11 cellular contexts compared by ENCODE assay signal in the genomic region with DNA sequence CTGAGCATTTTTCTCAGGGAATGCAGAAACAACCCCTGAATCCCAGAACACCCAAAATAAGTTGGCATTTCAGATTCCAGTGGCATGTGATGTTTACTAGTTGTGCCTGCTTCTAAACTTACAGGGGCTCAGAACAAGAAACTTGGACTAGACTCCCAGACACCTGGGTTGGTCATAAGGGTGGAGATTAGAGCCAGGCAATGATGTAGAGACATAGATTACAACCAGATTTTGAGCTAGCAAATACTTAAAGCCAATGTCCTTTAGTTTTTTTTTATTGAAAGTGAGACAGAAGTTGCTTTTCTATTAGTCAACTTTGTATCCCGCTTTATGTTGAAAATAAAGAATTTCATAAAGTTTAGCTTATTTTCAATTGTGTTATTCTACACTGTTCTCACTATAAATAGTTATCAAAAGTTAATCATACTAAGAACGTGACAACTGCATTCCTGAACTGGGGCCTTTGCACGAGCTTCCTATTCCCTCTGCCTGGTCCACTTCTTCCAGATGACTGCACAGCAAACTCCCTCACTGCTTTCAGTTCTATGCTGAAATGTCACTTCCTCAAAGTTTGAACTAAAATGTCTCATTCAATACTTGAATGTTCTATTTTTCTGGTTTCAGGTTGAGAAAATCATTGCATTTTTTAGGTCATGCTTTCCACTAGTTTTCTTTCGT.
DNase-seq lines count a peak whose midpoint lies in the region; ATAC-seq, FAIRE-seq and TF ChIP-seq lines count a peak whose summit lies in the region.
"Had no signal": no experiment of that assay in that cellular context is flagged by ENCODE, and none has a peak within 500 bp of the region (broad histone marks: within the 10 kb centered on the region; RNA-seq: fewer than 3 reads in every experiment).

No MANE protein-coding gene starts in this region.

- peak; percentile 75 for ATAC-seq in GM21515 (IDR thresholded peaks at IDR 0.05; ENCODE audit: unreplicated experiment)
- ATAC-seq in HG03159 (IDR thresholded peaks at IDR 0.05; ENCODE audit: unreplicated experiment): peak; percentile 87
- ATAC-seq in GM12878: peak; percentile 94
- ATAC-seq: sciatic nerve had no signal

- intact Hi-C loops in GM12878 (cut with micrococcal nuclease; ENCODE audit: unreplicated experiment) (loop anchor here (5.0 kb wide), 1 partner anchor 135 kb away; no protein-coding TSS in a partner anchor), posterior cingulate gyrus (cut with DNase I) (no loop called here)

- no peaks in the 10 kb centered on the region for H3K79me2 ChIP-seq in GM12878 (ENCODE audit: control insufficient read depth, insufficient read depth, low read length)

- no peak overlapping the region for H2AFZ ChIP-seq in GM12878 (ENCODE audit: control insufficient read depth, low read depth, low read length)

- DNase-seq in GM18507 (ENCODE audit: extremely low spot score, insufficient read length, low read depth): no peak
- DNase-seq in GM12878 (ENCODE audit: low read depth, low spot score): peak; percentile 51
- no peak for DNase-seq in D341Med (ENCODE audit: low spot score)
- DNase-seq in activated CD4-positive, alpha-beta T cell treated with anti-CD3 and anti-CD28 coated beads for 48 hours: no peak
- no peak for DNase-seq in activated T-cell treated with anti-CD3 and anti-CD28 coated beads for 4 hours
- DNase-seq in posterior cingulate gyrus: no peak
- DNase-seq: foreskin fibroblast, Karpas-422 had no signal

- POLR2A ChIA-PET in GM12878 (lab: Charles Lee): interaction anchor here (0.7 kb wide), 1 partner anchor 1946 kb away, joined by 3 read pairs; no protein-coding TSS in a partner anchor

- H3K9ac ChIP-seq in GM12878 (ENCODE audit: control insufficient read depth, insufficient read depth, low read length): no peak overlapping the region

- CTCF ChIA-PET in GM12878 (lab: Yijun Ruan, JAX): interaction anchor here (0.6 to 1.2 kb wide), 4 partner anchors 9 to 123 kb away, joined by 3 to 4 read pairs (median 4); no protein-coding TSS in a partner anchor

- peak overlapping the region; percentile 15; the same call in 1 of the 2 replicates for H3K4me2 ChIP-seq in GM12878 (ENCODE audit: control insufficient read depth, insufficient read depth)

- 8% methylated on average over 4 of the region's 4 CpGs for WGBS in GM12878 (ENCODE audit: insufficient coverage, insufficient replicate concordance, low lambda C conversion rate, missing lambda C conversion rate)

- peak overlapping the region; percentile 76; the same call in 1 of the 2 replicates for H3K27ac ChIP-seq in GM12878 (ENCODE audit: control insufficient read depth, insufficient read depth)

- peak; percentile 90 for FAIRE-seq in GM18507 (lab: Jason Lieb, UNC)
- peak; percentile 96 for FAIRE-seq in GM12878 (lab: Jason Lieb, UNC)

- H3K27me3 ChIP-seq in GM12878 (replicated peaks in 1 of 2; ENCODE audit: control insufficient read depth in 2 of 2, insufficient read depth in 2 of 2, low read length in 1 of 2): no peaks in the 10 kb centered on the region

- no peak for TF ChIP-seq CTCF in GM12878 (IDR thresholded peaks at IDR 0.05 in 2 of 3, conservative IDR thresholded peaks at IDR 0.05 in 1 of 3; ENCODE audit: control insufficient read depth in 2 of 3, extremely low read depth in 1 of 3, insufficient read depth in 1 of 3, low read depth in 3 of 3, low read length in 3 of 3)

- TF ChIP-seq RAD21 in GM12878 (IDR thresholded peaks at IDR 0.05; ENCODE audit: insufficient read depth, low read depth, low read length): no peak

- no peaks in the 10 kb centered on the region for H4K20me1 ChIP-seq in GM12878 (ENCODE audit: control insufficient read depth, insufficient read depth)

- no peak for TF ChIP-seq POLR2A in GM12878 (IDR thresholded peaks at IDR 0.05; ENCODE audit: low read depth, low read length)

- BruUV-seq in GM12878 (replicated peaks; lab: Mats Ljungman, UMichigan): no TSS peak

- SMC1A ChIA-PET in GM12878 (lab: Charles Lee; ENCODE audit: uncharacterized antibody, unreplicated experiment): interaction anchor here (0.8 to 2.9 kb wide), 7 partner anchors 10 to 59 kb away, joined by 3 to 15 read pairs (median 3); no protein-coding TSS in a partner anchor

- peak; percentile 38 to 75; a peak in 2 of 4 replicates for TF ChIP-seq EP300 in GM12878 (IDR thresholded peaks at IDR 0.05; ENCODE audit: borderline replicate concordance in 1 of 2, control insufficient read depth in 1 of 2, low read depth in 2 of 2, low read length in 2 of 2)

- H3K9me3 ChIP-seq in GM12878 (replicated peaks; ENCODE audit: control insufficient read depth, insufficient read depth, low read length): no peaks in the 10 kb centered on the region

- in situ Hi-C loops in GM12878 (cut with MboI): no loop called here

- peaks cover 8% of the 10 kb centered on the region; the same call in 1 of the 2 replicates for H3K4me1 ChIP-seq in GM12878 (ENCODE audit: control insufficient read depth, insufficient read depth, low read length)

- no peak overlapping the region for H3K4me3 ChIP-seq in GM12878

- no peaks in the 10 kb centered on the region for H3K36me3 ChIP-seq in GM12878 (ENCODE audit: control insufficient read depth in 2 of 2, insufficient read depth in 2 of 2, low read length in 1 of 2)

- RAD21 ChIA-PET in GM12878 (lab: Charles Lee; ENCODE audit: unreplicated experiment): interaction anchor here (0.6 to 1.5 kb wide), 5 partner anchors 9 to 165 kb away, joined by 3 to 7 read pairs (median 4); no protein-coding TSS in a partner anchor

TF ChIP-seq in GM12878, 131 proteins besides CTCF, POLR2A, EP300 and RAD21 (continues in another document):
- TF ChIP-seq PRDM15 (CRISPR knock-in tag; IDR thresholded peaks at IDR 0.05): no peak
- no peak for TF ChIP-seq POLR2AphosphoS5 (IDR thresholded peaks at IDR 0.05; ENCODE audit: low read length)
- TF ChIP-seq BMI1 (IDR thresholded peaks at IDR 0.05; ENCODE audit: borderline replicate concordance): no peak; the same call in 1 of the 2 replicates
- no peak for TF ChIP-seq ASH2L (IDR thresholded peaks at IDR 0.05; ENCODE audit: borderline replicate concordance, low read depth)
- TF ChIP-seq, protein P1, sequence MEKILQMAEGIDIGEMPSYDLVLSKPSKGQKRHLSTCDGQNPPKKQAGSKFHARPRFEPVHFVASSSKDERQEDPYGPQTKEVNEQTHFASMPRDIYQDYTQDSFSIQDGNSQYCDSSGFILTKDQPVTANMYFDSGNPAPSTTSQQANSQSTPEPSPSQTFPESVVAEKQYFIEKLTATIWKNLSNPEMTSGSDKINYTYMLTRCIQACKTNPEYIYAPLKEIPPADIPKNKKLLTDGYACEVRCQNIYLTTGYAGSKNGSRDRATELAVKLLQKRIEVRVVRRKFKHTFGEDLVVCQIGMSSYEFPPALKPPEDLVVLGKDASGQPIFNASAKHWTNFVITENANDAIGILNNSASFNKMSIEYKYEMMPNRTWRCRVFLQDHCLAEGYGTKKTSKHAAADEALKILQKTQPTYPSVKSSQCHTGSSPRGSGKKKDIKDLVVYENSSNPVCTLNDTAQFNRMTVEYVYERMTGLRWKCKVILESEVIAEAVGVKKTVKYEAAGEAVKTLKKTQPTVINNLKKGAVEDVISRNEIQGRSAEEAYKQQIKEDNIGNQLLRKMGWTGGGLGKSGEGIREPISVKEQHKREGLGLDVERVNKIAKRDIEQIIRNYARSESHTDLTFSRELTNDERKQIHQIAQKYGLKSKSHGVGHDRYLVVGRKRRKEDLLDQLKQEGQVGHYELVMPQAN (conservative IDR thresholded peaks at IDR 0.05): no peak
- TF ChIP-seq PAX5 (IDR thresholded peaks at IDR 0.05; ENCODE audit: borderline replicate concordance, low read depth, low read length): peak; percentile 83; the same call in 1 of the 2 replicates
- TF ChIP-seq, protein P2, sequence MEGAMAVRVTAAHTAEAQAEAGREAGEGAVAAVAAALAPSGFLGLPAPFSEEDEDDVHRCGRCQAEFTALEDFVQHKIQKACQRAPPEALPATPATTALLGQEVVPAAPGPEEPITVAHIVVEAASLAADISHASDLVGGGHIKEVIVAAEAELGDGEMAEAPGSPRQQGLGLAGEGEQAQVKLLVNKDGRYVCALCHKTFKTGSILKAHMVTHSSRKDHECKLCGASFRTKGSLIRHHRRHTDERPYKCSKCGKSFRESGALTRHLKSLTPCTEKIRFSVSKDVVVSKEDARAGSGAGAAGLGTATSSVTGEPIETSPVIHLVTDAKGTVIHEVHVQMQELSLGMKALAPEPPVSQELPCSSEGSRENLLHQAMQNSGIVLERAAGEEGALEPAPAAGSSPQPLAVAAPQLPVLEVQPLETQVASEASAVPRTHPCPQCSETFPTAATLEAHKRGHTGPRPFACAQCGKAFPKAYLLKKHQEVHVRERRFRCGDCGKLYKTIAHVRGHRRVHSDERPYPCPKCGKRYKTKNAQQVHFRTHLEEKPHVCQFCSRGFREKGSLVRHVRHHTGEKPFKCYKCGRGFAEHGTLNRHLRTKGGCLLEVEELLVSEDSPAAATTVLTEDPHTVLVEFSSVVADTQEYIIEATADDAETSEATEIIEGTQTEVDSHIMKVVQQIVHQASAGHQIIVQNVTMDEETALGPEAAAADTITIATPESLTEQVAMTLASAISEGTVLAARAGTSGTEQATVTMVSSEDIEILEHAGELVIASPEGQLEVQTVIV (IDR thresholded peaks at IDR 0.05; ENCODE audit: borderline replicate concordance, partially characterized antibody): no peak
